Comparison of ENCODE assay signal across 5 cellular contexts in the genomic region with DNA sequence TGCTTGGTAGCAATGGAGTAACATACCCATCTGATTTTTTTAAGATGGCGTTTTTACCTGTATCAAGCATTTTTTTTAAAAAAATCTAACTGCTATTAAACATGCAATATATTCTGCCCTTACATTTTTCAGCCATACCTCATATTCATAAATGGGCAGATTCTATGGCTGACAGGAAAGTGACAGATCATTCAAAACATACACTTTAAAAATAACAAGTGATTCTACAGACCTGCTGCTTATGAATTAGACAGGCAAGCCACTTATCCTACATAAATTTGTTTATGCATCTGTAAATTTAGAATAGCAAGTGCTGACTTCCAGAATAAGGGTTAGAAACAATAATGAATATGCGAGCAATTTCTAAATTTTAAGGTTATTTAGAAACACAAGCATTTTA.
"Had no signal": no experiment of that assay in that cellular context is flagged by ENCODE, and none has a peak within 500 bp of the region (broad histone marks: within the 10 kb centered on the region; RNA-seq: fewer than 3 reads in every experiment).

No MANE protein-coding gene starts in this region.

- H3K9me3 Mint-ChIP-seq: IgD-negative memory B cell had no signal

- H3K27ac ChIP-seq: HL-60 had no signal

- H3K4me1 Mint-ChIP-seq: IgD-negative memory B cell had no signal

- H3K4me3 Mint-ChIP-seq: IgD-negative memory B cell had no signal

- H3K27ac Mint-ChIP-seq: IgD-negative memory B cell had no signal

- DNase-seq: IMR-90, KBM-7 had no signal

- H3K36me3 Mint-ChIP-seq: IgD-negative memory B cell had no signal

- H3K4me3 ChIP-seq: K562 had no signal

- H3K27me3 Mint-ChIP-seq: IgD-negative memory B cell had no signal
